Comparison of ENCODE assay signal across 7 cellular contexts in genomic region chr20:31684153-31685003, GRCh38. TPM values are rescaled to one million over a fixed set of nuclear protein-coding genes. Genes with fewer than 3 reads are reported as not detected.
DNase-seq lines count a peak whose midpoint lies in the region; ATAC-seq and TF ChIP-seq lines count a peak whose summit lies in the region.

No MANE protein-coding gene starts in this region.

- H3K36me3 Mint-ChIP-seq in activated naive CD4-positive, alpha-beta T cell treated with anti-CD3 and anti-CD28 coated beads, Interleukin-2, amount 50 U/mL, for 72 hours: peaks cover 29 to 54% of the 10 kb centered on the region in 2 donors
- peaks cover 39% of the 10 kb centered on the region for H3K36me3 Mint-ChIP-seq in progenitor cell of endocrine pancreas (ENCODE audit: insufficient read depth)

- no peak for TF ChIP-seq CTCF in progenitor cell of endocrine pancreas (IDR thresholded peaks at IDR 0.05; ENCODE audit: unreplicated experiment)

- H3K9me3 Mint-ChIP-seq in activated naive CD4-positive, alpha-beta T cell treated with anti-CD3 and anti-CD28 coated beads, Interleukin-2, amount 50 U/mL, for 72 hours: no peaks in the 10 kb centered on the region
- H3K9me3 Mint-ChIP-seq in progenitor cell of endocrine pancreas (ENCODE audit: low read depth): no peaks in the 10 kb centered on the region

- H3K27ac Mint-ChIP-seq in activated naive CD4-positive, alpha-beta T cell treated with anti-CD3 and anti-CD28 coated beads, Interleukin-2, amount 50 U/mL, for 72 hours: peak overlapping the region; percentile 90 to 99
- H3K27ac Mint-ChIP-seq in progenitor cell of endocrine pancreas: peak overlapping the region; percentile 78

- no peak overlapping the region for H3K4me3 Mint-ChIP-seq in progenitor cell of endocrine pancreas (ENCODE audit: low read depth)

- DNase-seq in activated naive CD4-positive, alpha-beta T cell treated with anti-CD3 and anti-CD28 coated beads, Interleukin-2, amount 50 U/mL, for 72 hours (ENCODE audit: low spot score in 2 of 2): no peak
- DNase-seq in progenitor cell of endocrine pancreas (ENCODE audit: low spot score, unreplicated experiment) (no peak), posterior cingulate gyrus (no peak), inferior parietal cortex (ENCODE audit: extremely low spot score) (no peak)
- no peak for DNase-seq in stimulated activated CD4-positive, alpha-beta T cell treated with anti-CD3 and anti-CD28 coated beads, Interleukin-12 subunit alpha, Interleukin-12 subunit beta, amount 100 ng/mL, for 4 hours

- intact Hi-C loops in posterior cingulate gyrus (cut with DNase I): no loop called here

- ATAC-seq in GM18907 (IDR thresholded peaks at IDR 0.05; ENCODE audit: unreplicated experiment): peak; percentile 63
- peak; percentile 43 for ATAC-seq in HG03097 (IDR thresholded peaks at IDR 0.05; ENCODE audit: low FRiP score, unreplicated experiment)
- peak in 1 of 2 donors; percentile 44 for ATAC-seq in activated naive CD4-positive, alpha-beta T cell treated with anti-CD3 and anti-CD28 coated beads, Interleukin-2, amount 50 U/mL, for 72 hours

- peaks cover 26% of the 10 kb centered on the region for H3K4me1 Mint-ChIP-seq in progenitor cell of endocrine pancreas (ENCODE audit: low read depth)

- H3K27me3 Mint-ChIP-seq in progenitor cell of endocrine pancreas: no peaks in the 10 kb centered on the region

RNA-seq across cellular contexts. Expression of gene BCL2L1, which starts 38.3 kb away (rescaled TPM):
- total RNA-seq in activated naive CD4-positive, alpha-beta T cell treated with anti-CD3 and anti-CD28 coated beads, Interleukin-2, amount 50 U/mL, for 72 hours: 100 to 1,000 TPM in 1 of 2 donors, 10 to 100 TPM in 1; 86.6 to 143 TPM
- total RNA-seq in progenitor cell of endocrine pancreas: 130 and 136 TPM in 2 replicates

RNA-seq across cellular contexts. Expression of gene COX4I2, which starts 46.7 kb away (rescaled TPM):
- not detected for total RNA-seq in activated naive CD4-positive, alpha-beta T cell treated with anti-CD3 and anti-CD28 coated beads, Interleukin-2, amount 50 U/mL, for 72 hours
- total RNA-seq in progenitor cell of endocrine pancreas: not detected in 2 replicates

RNA-seq across cellular contexts. Expression of gene TPX2, which starts 54.7 kb away (rescaled TPM):
- 100 to 1,000 TPM; 123 to 215 TPM for total RNA-seq in activated naive CD4-positive, alpha-beta T cell treated with anti-CD3 and anti-CD28 coated beads, Interleukin-2, amount 50 U/mL, for 72 hours
- total RNA-seq in progenitor cell of endocrine pancreas: 71.9 and 77.0 TPM in 2 replicates
